Comparison of ENCODE assay signal across 8 cellular contexts in genomic region chr2:143261986-143262784, GRCh38.
A peak's percentile ranks its signal among the peaks of the same experiment; 100 is the strongest.
DNase-seq lines count a peak whose midpoint lies in the region; ATAC-seq lines count a peak whose summit lies in the region.

No MANE protein-coding gene starts in this region.

- no peak overlapping the region for H3K23ac ChIP-seq in mesenchymal stem cell (ENCODE audit: low read length in 2 of 2)

- H3K9me3 ChIP-seq in mesenchymal stem cell (ENCODE audit: control insufficient read depth, low read length): no peaks in the 10 kb centered on the region

- no peak overlapping the region for H3K18ac ChIP-seq in mesenchymal stem cell (ENCODE audit: low read depth in 1 of 2, low read length in 2 of 2)

- H3K9me3 Mint-ChIP-seq in memory B cell: peaks cover 1% of the 10 kb centered on the region

- no peaks in the 10 kb centered on the region for H3K79me1 ChIP-seq in mesenchymal stem cell (replicated peaks; ENCODE audit: low read length, poor library complexity, severe bottlenecking)

- H2BK5ac ChIP-seq in mesenchymal stem cell (ENCODE audit: low read depth, low read length, poor library complexity, severe bottlenecking): no peak overlapping the region

- H3K36me3 ChIP-seq in mesenchymal stem cell (ENCODE audit: control insufficient read depth in 1 of 2, insufficient read depth in 2 of 2, low read depth in 1 of 2, low read length in 2 of 2): no peaks in the 10 kb centered on the region

- no peaks in the 10 kb centered on the region for H3K27me3 Mint-ChIP-seq in memory B cell

- no peak overlapping the region for H4K91ac ChIP-seq in mesenchymal stem cell (ENCODE audit: low read length)

- no peak overlapping the region for H2BK12ac ChIP-seq in mesenchymal stem cell (ENCODE audit: low read length in 2 of 2)

- no peak overlapping the region for H2AFZ ChIP-seq in mesenchymal stem cell (ENCODE audit: low read depth, low read length)

- WGBS in mesenchymal stem cell: 94% methylated on average over 6 of the region's 8 CpGs

- no peak overlapping the region for H4K8ac ChIP-seq in mesenchymal stem cell (ENCODE audit: low read length)

- ATAC-seq in GM18870 (IDR thresholded peaks at IDR 0.05; ENCODE audit: unreplicated experiment) (peak; percentile 48), HG03045 (IDR thresholded peaks at IDR 0.05; ENCODE audit: unreplicated experiment) (peak; percentile 73), memory B cell (ENCODE audit: low read depth) (peak; percentile 93), GM19324 (IDR thresholded peaks at IDR 0.05; ENCODE audit: low FRiP score, unreplicated experiment) (no peak)

- H3K27me3 ChIP-seq in mesenchymal stem cell (ENCODE audit: control insufficient read depth in 1 of 2, insufficient read depth in 1 of 2, low read length in 2 of 2): no peaks in the 10 kb centered on the region

- no peak overlapping the region for H2AK5ac ChIP-seq in mesenchymal stem cell (ENCODE audit: low read length, severe bottlenecking)

- H3K4me1 ChIP-seq in mesenchymal stem cell (ENCODE audit: control insufficient read depth, insufficient read depth, low read depth, low read length): no peaks in the 10 kb centered on the region

- H3K14ac ChIP-seq in mesenchymal stem cell (ENCODE audit: low read length in 2 of 2): no peak overlapping the region

- H3K4me1 Mint-ChIP-seq in memory B cell: peaks cover 35% of the 10 kb centered on the region

- no peak overlapping the region for H2BK15ac ChIP-seq in mesenchymal stem cell (ENCODE audit: low read depth, poor library complexity, severe bottlenecking)

- H3K4ac ChIP-seq in mesenchymal stem cell (ENCODE audit: low read depth in 1 of 2, low read length in 2 of 2): no peak overlapping the region

- H3K27ac Mint-ChIP-seq in memory B cell: peak overlapping the region; percentile 97

- peaks cover 8% of the 10 kb centered on the region for H3K36me3 Mint-ChIP-seq in memory B cell

- H3K4me3 Mint-ChIP-seq in memory B cell: peak overlapping the region; percentile 57

- H3K27ac ChIP-seq in mesenchymal stem cell (ENCODE audit: low read length, poor library complexity, severe bottlenecking): no peak overlapping the region

- H3K9ac ChIP-seq in mesenchymal stem cell (ENCODE audit: low read length): no peak overlapping the region

- no peak overlapping the region for H3K4me2 ChIP-seq in mesenchymal stem cell (ENCODE audit: low read length, poor library complexity, severe bottlenecking)

- no peak overlapping the region for H3K4me3 ChIP-seq in mesenchymal stem cell (ENCODE audit: insufficient read depth in 1 of 2, low read depth in 1 of 2, low read length in 2 of 2)

- peak; percentile 59 for DNase-seq in activated CD4-positive, alpha-beta T cell treated with anti-CD3 and anti-CD28 coated beads for 48 hours
- DNase-seq in memory B cell (ENCODE audit: low spot score in 2 of 2) (peak in 1 of 2 donors; percentile 50), ecto neural progenitor cell (ENCODE audit: low spot score) (no peak), mesenchymal stem cell (no peak), GOT3 (lab: John Stamatoyannopoulos, UW) (no peak)

- H2BK120ac ChIP-seq in mesenchymal stem cell (ENCODE audit: low read depth, low read length): no peak overlapping the region
